ENCODE assay signal across 8 cellular contexts in genomic region chr6:35343092-35343834, GRCh38. TPM values are rescaled to one million over a fixed set of nuclear protein-coding genes. Genes with fewer than 3 reads are reported as not detected.
DNase-seq lines count a peak whose midpoint lies in the region; ATAC-seq and TF ChIP-seq lines count a peak whose summit lies in the region.

No MANE protein-coding gene starts in this region.

- POLR2A ChIA-PET in activated CD4-positive, alpha-beta memory T cell treated with anti-CD3 and anti-CD28 coated beads, Interleukin-2, amount 10 ng/mL, durations not matched to agents 7 days and 5 days (lab: Charles Lee): interaction anchor here (0.7 to 2.9 kb wide), 11 partner anchors 13 to 128 kb away, joined by 3 to 29 read pairs (median 5); partner anchors contain the start of genes DEF6 and RPL10A

- H3K4me3 Mint-ChIP-seq in activated naive CD4-positive, alpha-beta T cell treated with anti-CD3 and anti-CD28 coated beads, Interleukin-2, amount 50 U/mL, for 24 hours: peak overlapping the region; percentile 97
- H3K4me3 Mint-ChIP-seq in activated CD4-positive, alpha-beta memory T cell treated with anti-CD3 and anti-CD28 coated beads, Interleukin-2, amount 10 ng/mL, durations not matched to agents 7 days and 5 days: peak overlapping the region; percentile 96

- 9 to 12% methylated on average over 13 of the region's 13 CpGs for WGBS in heart right ventricle, 2 donors
- 7 to 8% (median 8%) methylated on average over 13 of the region's 13 CpGs for WGBS in psoas muscle, 3 donors

- peak overlapping the region in 9 of 10 donors; percentile 81 to 96 (median 93) for H3K27ac ChIP-seq in heart right ventricle
- peak overlapping the region; percentile 99 for H3K27ac ChIP-seq in psoas muscle

- intact Hi-C loops in heart right ventricle (cut with DNase I): loop anchor here in 8 of 10 donors (2.0 to 10.0 kb wide), 6 partner anchors 46 to 124 kb away; partner anchors contain the start of genes RPL10A (in 4 of the 8) and DEF6 (in 1 of the 8)
- intact Hi-C loops in psoas muscle (cut with DNase I): loop anchor here (2.0 to 5.0 kb wide), 4 partner anchors 28 to 124 kb away; partner anchors contain the start of gene RPL10A (in 1 of the 2)

- H3K36me3 ChIP-seq in heart right ventricle: peaks cover 0 to 39% (median 5%) of the 10 kb centered on the region in 9 donors
- peaks cover 14 to 21% of the 10 kb centered on the region in 2 donors for H3K36me3 ChIP-seq in psoas muscle (ENCODE audit: insufficient read depth in 1 of 2, low read depth in 1 of 2)

- H3K27me3 ChIP-seq in heart right ventricle: peaks cover 0 to 6% (median 0%) of the 10 kb centered on the region in 7 donors
- no peaks in the 10 kb centered on the region for H3K27me3 ChIP-seq in psoas muscle (ENCODE audit: insufficient read depth in 3 of 3, low read length in 2 of 3)

- H3K4me1 ChIP-seq in heart right ventricle (peaks cover 0 to 34% (median 18%) of the 10 kb centered on the region in 9 donors), psoas muscle (peaks cover 44% of the 10 kb centered on the region)

- CTCF ChIA-PET in activated CD4-positive, alpha-beta memory T cell treated with anti-CD3 and anti-CD28 coated beads, Interleukin-2, amount 10 ng/mL, durations not matched to agents 7 days and 5 days (lab: Charles Lee): interaction anchor here (1.1 to 10.2 kb wide), 6 partner anchors 16 to 125 kb away, joined by 3 to 168 read pairs (median 18); partner anchors contain the start of genes DEF6, FANCE and RPL10A

- H3K4me3 ChIP-seq in heart right ventricle: peak overlapping the region; percentile 50 to 99 (median 94)
- H3K4me3 ChIP-seq in psoas muscle: peak overlapping the region; percentile 99

- DNase-seq in activated naive CD4-positive, alpha-beta T cell treated with anti-CD3 and anti-CD28 coated beads, Interleukin-2, amount 50 U/mL, for 16 hours: no peak
- DNase-seq in activated CD4-positive, alpha-beta memory T cell treated with anti-CD3 and anti-CD28 coated beads, Interleukin-2, amount 10 ng/mL, durations not matched to agents 7 days and 5 days: no peak
- DNase-seq in heart right ventricle (peak; percentile 52 to 55), psoas muscle (peak; percentile 45 to 82), 8988T (no peak), NCI-H146 (lab: John Stamatoyannopoulos, UW) (no peak)
- DNase-seq in activated effector memory CD4-positive, alpha-beta T cell treated with Interleukin-2 at 50 U/mL for 16 hours: no peak

- H3K27ac Mint-ChIP-seq in activated naive CD4-positive, alpha-beta T cell treated with anti-CD3 and anti-CD28 coated beads, Interleukin-2, amount 50 U/mL, for 24 hours: peak overlapping the region; percentile 87
- H3K27ac Mint-ChIP-seq in activated CD4-positive, alpha-beta memory T cell treated with anti-CD3 and anti-CD28 coated beads, Interleukin-2, amount 10 ng/mL, durations not matched to agents 7 days and 5 days: peak overlapping the region; percentile 79

- H3K9me3 Mint-ChIP-seq in activated naive CD4-positive, alpha-beta T cell treated with anti-CD3 and anti-CD28 coated beads, Interleukin-2, amount 50 U/mL, for 24 hours: no peaks in the 10 kb centered on the region
- no peaks in the 10 kb centered on the region for H3K9me3 Mint-ChIP-seq in activated CD4-positive, alpha-beta memory T cell treated with anti-CD3 and anti-CD28 coated beads, Interleukin-2, amount 10 ng/mL, durations not matched to agents 7 days and 5 days

- no peaks in the 10 kb centered on the region for H3K9me3 ChIP-seq in heart right ventricle
- no peaks in the 10 kb centered on the region for H3K9me3 ChIP-seq in psoas muscle

- no peak for TF ChIP-seq CTCF in heart right ventricle (IDR thresholded peaks at IDR 0.05)
- no peak for TF ChIP-seq CTCF in psoas muscle (IDR thresholded peaks at IDR 0.05)

- no peaks in the 10 kb centered on the region for H3K27me3 Mint-ChIP-seq in activated naive CD4-positive, alpha-beta T cell treated with anti-CD3 and anti-CD28 coated beads, Interleukin-2, amount 50 U/mL, for 24 hours
- peaks cover 5% of the 10 kb centered on the region for H3K27me3 Mint-ChIP-seq in activated CD4-positive, alpha-beta memory T cell treated with anti-CD3 and anti-CD28 coated beads, Interleukin-2, amount 10 ng/mL, durations not matched to agents 7 days and 5 days

- ATAC-seq in heart right ventricle (peak in 6 of 8 donors; percentile 2 to 47 (median 14)), psoas muscle (peak in 2 of 4 donors; percentile 2 to 4)

- peaks cover 4% of the 10 kb centered on the region for H3K36me3 Mint-ChIP-seq in activated naive CD4-positive, alpha-beta T cell treated with anti-CD3 and anti-CD28 coated beads, Interleukin-2, amount 50 U/mL, for 24 hours
- peaks cover 24% of the 10 kb centered on the region for H3K36me3 Mint-ChIP-seq in activated CD4-positive, alpha-beta memory T cell treated with anti-CD3 and anti-CD28 coated beads, Interleukin-2, amount 10 ng/mL, durations not matched to agents 7 days and 5 days (ENCODE audit: low read depth)

- peaks cover 50% of the 10 kb centered on the region for H3K4me1 Mint-ChIP-seq in activated naive CD4-positive, alpha-beta T cell treated with anti-CD3 and anti-CD28 coated beads, Interleukin-2, amount 50 U/mL, for 24 hours
- H3K4me1 Mint-ChIP-seq in activated CD4-positive, alpha-beta memory T cell treated with anti-CD3 and anti-CD28 coated beads, Interleukin-2, amount 10 ng/mL, durations not matched to agents 7 days and 5 days: peaks cover 44% of the 10 kb centered on the region

RNA-seq across cellular contexts. Expression of gene PPARD, which starts 0.9 kb away (rescaled TPM):
- 10 to 100 TPM; 23.1 to 23.4 TPM for total RNA-seq in activated CD4-positive, alpha-beta memory T cell treated with anti-CD3 and anti-CD28 coated beads, Interleukin-2, amount 10 ng/mL, durations not matched to agents 7 days and 5 days
- 10 to 100 TPM; 12.9 to 21.0 (median 13.9) TPM for total RNA-seq in heart right ventricle
- 10 to 100 TPM; 13.5 to 15.3 TPM for polyA plus RNA-seq in heart right ventricle
- total RNA-seq in psoas muscle: 10 to 100 TPM; 19.4 to 47.2 (median 38.4) TPM
- polyA plus RNA-seq in psoas muscle: 100 to 1,000 TPM in 1 of 3 donors, 10 to 100 TPM in 2; 13.5 to 187 (median 25.0) TPM

RNA-seq across cellular contexts. Expression of gene DEF6, which starts 45.6 kb away (rescaled TPM):
- 100 to 1,000 TPM; 201 to 215 TPM for total RNA-seq in activated CD4-positive, alpha-beta memory T cell treated with anti-CD3 and anti-CD28 coated beads, Interleukin-2, amount 10 ng/mL, durations not matched to agents 7 days and 5 days
- total RNA-seq in heart right ventricle: 1 to 10 TPM in 4 of 10 donors, under 1 TPM in 6; 0.62 to 8.8 (median 0.94) TPM
- polyA plus RNA-seq in heart right ventricle: 1 to 10 TPM; 1.7 to 2.7 TPM
- total RNA-seq in psoas muscle: 1 to 10 TPM in 1 of 4 donors, under 1 TPM in 3; 0.46 to 1.6 (median 0.64) TPM
- 1 to 10 TPM in 1 of 3 donors, under 1 TPM in 2; 0.43 to 1.3 (median 0.69) TPM for polyA plus RNA-seq in psoas muscle

Comparison
In these comparisons a context has a peak if more than half of its experiments do, and no peak if none do; other contexts are left out.
1. DNase-seq: peak in heart right ventricle (2 of 2) and psoas muscle (2 of 2); none in activated naive CD4-positive, alpha-beta T cell treated with anti-CD3 and anti-CD28 coated beads, Interleukin-2, amount 50 U/mL, for 16 hours (single experiment), activated CD4-positive, alpha-beta memory T cell treated with anti-CD3 and anti-CD28 coated beads, Interleukin-2, amount 10 ng/mL, durations not matched to agents 7 days and 5 days (single experiment), activated effector memory CD4-positive, alpha-beta T cell treated with Interleukin-2 at 50 U/mL for 16 hours (single experiment), 8988T (single experiment) and NCI-H146 (single experiment).
2. RNA of gene DEF6, which starts 45.6 kb away (total RNA-seq): 201 to 215 TPM in activated CD4-positive, alpha-beta memory T cell treated with anti-CD3 and anti-CD28 coated beads, Interleukin-2, amount 10 ng/mL, durations not matched to agents 7 days and 5 days; 0.62 to 8.8 TPM in heart right ventricle and 0.46 to 1.6 TPM in psoas muscle; every median in the first group is over 10 times any median in the second.